9 cellular contexts compared by ENCODE assay signal in genomic region chr21:41973861-41974751, GRCh38. TPM values are rescaled to one million over a fixed set of nuclear protein-coding genes. Genes with fewer than 3 reads are reported as not detected.
DNase-seq lines count a peak whose midpoint lies in the region; ATAC-seq and TF ChIP-seq lines count a peak whose summit lies in the region.
"Had no signal": no experiment of that assay in that cellular context is flagged by ENCODE, and none has a peak within 500 bp of the region (broad histone marks: within the 10 kb centered on the region; RNA-seq: fewer than 3 reads in every experiment).

No MANE protein-coding gene starts in this region.

- H3K4me1 ChIP-seq in CD4-positive, alpha-beta memory T cell (ENCODE audit: insufficient read depth, low read length): peaks cover 16% of the 10 kb centered on the region

- BruUV-seq in Calu3 (replicated peaks; lab: Mats Ljungman, UMichigan): no TSS peak

- H3K27ac ChIP-seq in CD4-positive, alpha-beta memory T cell (ENCODE audit: low read depth, low read length): no peak overlapping the region
- H3K27ac ChIP-seq: SK-N-MC had no signal

- no peaks in the 10 kb centered on the region for H3K36me3 ChIP-seq in CD4-positive, alpha-beta memory T cell (ENCODE audit: insufficient read depth, low read length)

- CTCF ChIA-PET in CD4-positive, alpha-beta memory T cell (lab: Charles Lee; ENCODE audit: partially characterized antibody): interaction anchor here (0.6 to 3.5 kb wide), 4 partner anchors 27 to 143 kb away, joined by 3 to 22 read pairs (median 3); no protein-coding TSS in a partner anchor
- CTCF ChIA-PET in Calu3 (lab: Charles Lee): interaction anchor here (0.6 kb wide), 1 partner anchor 14 kb away, joined by 3 read pairs; no protein-coding TSS in a partner anchor

- peaks cover 0 to 4% (median 2%) of the 10 kb centered on the region in 8 donors for H3K9me3 Mint-ChIP-seq in CD4-positive, alpha-beta memory T cell
- peaks cover 5 to 10% of the 10 kb centered on the region in 2 donors for H3K9me3 Mint-ChIP-seq in activated naive CD4-positive, alpha-beta T cell treated with anti-CD3 and anti-CD28 coated beads, Interleukin-2, amount 50 U/mL, for 72 hours
- H3K9me3 Mint-ChIP-seq in Calu3 (ENCODE audit: low read depth, unreplicated experiment): no peaks in the 10 kb centered on the region

- peaks cover 7 to 25% (median 11%) of the 10 kb centered on the region in 4 donors for H3K4me1 Mint-ChIP-seq in CD4-positive, alpha-beta memory T cell
- no peaks in the 10 kb centered on the region for H3K4me1 Mint-ChIP-seq in Calu3 (ENCODE audit: low read depth, unreplicated experiment)

- H3K27me3 Mint-ChIP-seq in CD4-positive, alpha-beta memory T cell: no peaks in the 10 kb centered on the region
- H3K27me3 Mint-ChIP-seq in Calu3 (ENCODE audit: unreplicated experiment): no peaks in the 10 kb centered on the region

- TF ChIP-seq CTCF in Calu3 (IDR thresholded peaks at IDR 0.05; ENCODE audit: unreplicated experiment): no peak

- H3K36me3 Mint-ChIP-seq in CD4-positive, alpha-beta memory T cell: peaks cover 0 to under 1% of the 10 kb centered on the region in 2 donors
- H3K36me3 Mint-ChIP-seq in activated naive CD4-positive, alpha-beta T cell treated with anti-CD3 and anti-CD28 coated beads, Interleukin-2, amount 50 U/mL, for 72 hours: peaks cover 2 to 14% of the 10 kb centered on the region in 2 donors
- no peaks in the 10 kb centered on the region for H3K36me3 Mint-ChIP-seq in Calu3 (ENCODE audit: insufficient read depth, unreplicated experiment)

- POLR2A ChIA-PET in CD4-positive, alpha-beta memory T cell (lab: Charles Lee; ENCODE audit: partially characterized antibody): no interaction called here

- intact Hi-C loops in CD4-positive, alpha-beta memory T cell (cut with micrococcal nuclease): loop anchor here (1.0 to 2.0 kb wide), 2 partner anchors 134 to 143 kb away; no protein-coding TSS in a partner anchor
- intact Hi-C loops in Calu3 (cut with micrococcal nuclease; ENCODE audit: unreplicated experiment): no loop called here

- H3K27me3 ChIP-seq in CD4-positive, alpha-beta memory T cell (ENCODE audit: insufficient read depth, low read length): no peaks in the 10 kb centered on the region

- H3K27ac Mint-ChIP-seq in CD4-positive, alpha-beta memory T cell: peak overlapping the region in 6 of 7 donors; percentile 10 to 89 (median 62)
- peak overlapping the region; percentile 75 to 81 for H3K27ac Mint-ChIP-seq in activated naive CD4-positive, alpha-beta T cell treated with anti-CD3 and anti-CD28 coated beads, Interleukin-2, amount 50 U/mL, for 72 hours
- no peak overlapping the region for H3K27ac Mint-ChIP-seq in Calu3 (ENCODE audit: unreplicated experiment)

- no peaks in the 10 kb centered on the region for H3K9me3 ChIP-seq in CD4-positive, alpha-beta memory T cell (ENCODE audit: control insufficient read depth in 1 of 2, low read length in 2 of 2)

- DNase-seq in CD4-positive, alpha-beta memory T cell: peak in 4 of 5 donors; percentile 14 to 18 (median 14)
- DNase-seq in HT-29 (ENCODE audit: low spot score) (peak; percentile 31), left kidney (ENCODE audit: low read depth, low spot score) (peak; percentile 66), Calu3 (no peak)
- DNase-seq in activated naive CD4-positive, alpha-beta T cell treated with anti-CD3 and anti-CD28 coated beads, Interleukin-2, amount 50 U/mL, for 72 hours (ENCODE audit: low spot score in 2 of 2): peak in 1 of 2 donors; percentile 55

- H3K4me3 Mint-ChIP-seq in CD4-positive, alpha-beta memory T cell: peak overlapping the region; percentile 44 to 66 (median 54)
- no peak overlapping the region for H3K4me3 Mint-ChIP-seq in Calu3 (ENCODE audit: low read depth, unreplicated experiment)

- H3K4me3 ChIP-seq in CD4-positive, alpha-beta memory T cell (ENCODE audit: low read length in 2 of 2): peak overlapping the region in 1 of 2 donors; percentile 1
- H3K4me3 ChIP-seq: SK-N-MC had no signal

- peak; percentile 40 to 82 for ATAC-seq in activated naive CD4-positive, alpha-beta T cell treated with anti-CD3 and anti-CD28 coated beads, Interleukin-2, amount 50 U/mL, for 72 hours
- ATAC-seq in HG03342 (IDR thresholded peaks at IDR 0.05; ENCODE audit: unreplicated experiment): no peak
- no peak for ATAC-seq in GM18873 (IDR thresholded peaks at IDR 0.05; ENCODE audit: low FRiP score, unreplicated experiment)
- no peak for ATAC-seq in GM21360 (IDR thresholded peaks at IDR 0.05; ENCODE audit: unreplicated experiment)

RNA-seq across cellular contexts. Expression of gene C2CD2, which starts 20.3 kb away (rescaled TPM):
- 10 to 100 TPM; 10.5 to 11.0 TPM for total RNA-seq in CD4-positive, alpha-beta memory T cell
- 1 to 10 TPM; 1.9 to 3.5 TPM for polyA plus RNA-seq in CD4-positive, alpha-beta memory T cell
- total RNA-seq in HT-29 (2014; rRNA removed; shearing (Covaris generic)): 10.6 and 17.9 TPM in 2 replicates
- 10 to 100 TPM; 15.8 to 24.7 TPM for total RNA-seq in activated naive CD4-positive, alpha-beta T cell treated with anti-CD3 and anti-CD28 coated beads, Interleukin-2, amount 50 U/mL, for 72 hours
- 13.6 and 15.8 TPM in 2 replicates for total RNA-seq in Calu3 (2022)

RNA-seq across cellular contexts. Expression of gene ZBTB21, which starts 36.1 kb away (rescaled TPM):
- total RNA-seq in CD4-positive, alpha-beta memory T cell: 10 to 100 TPM; 20.4 to 21.7 TPM
- 1 to 10 TPM; 4.3 to 6.7 TPM for polyA plus RNA-seq in CD4-positive, alpha-beta memory T cell
- total RNA-seq in HT-29 (2014; rRNA removed; shearing (Covaris generic)): 7.5 and 11.8 TPM in 2 replicates
- total RNA-seq in activated naive CD4-positive, alpha-beta T cell treated with anti-CD3 and anti-CD28 coated beads, Interleukin-2, amount 50 U/mL, for 72 hours: 10 to 100 TPM; 28.6 to 61.0 TPM
- 14.5 and 17.3 TPM in 2 replicates for total RNA-seq in Calu3 (2022)

Comparison
In these comparisons a context has a peak if more than half of its experiments do, and no peak if none do; other contexts are left out.
1. ATAC-seq: peak in activated naive CD4-positive, alpha-beta T cell treated with anti-CD3 and anti-CD28 coated beads, Interleukin-2, amount 50 U/mL, for 72 hours (2 of 2); none in HG03342 (single experiment), GM18873 (single experiment) and GM21360 (single experiment).